ENCODE assay signal across 17 cellular contexts in genomic region chr3:124519844-124520243, GRCh38.
"Had no signal": no experiment of that assay in that cellular context is flagged by ENCODE, and none has a peak within 500 bp of the region (broad histone marks: within the 10 kb centered on the region; RNA-seq: fewer than 3 reads in every experiment).

No MANE protein-coding gene starts in this region.

- H3K9me3 Mint-ChIP-seq: effector memory CD8-positive, alpha-beta T cell; neural crest cell had no signal

- H3K4me3 Mint-ChIP-seq: effector memory CD8-positive, alpha-beta T cell; naive thymus-derived CD8-positive, alpha-beta T cell; neural crest cell had no signal

- ATAC-seq: effector memory CD8-positive, alpha-beta T cell; gastroesophageal sphincter; left lobe of liver; mucosa of descending colon; naive thymus-derived CD8-positive, alpha-beta T cell had no signal

- H3K27ac Mint-ChIP-seq: effector memory CD8-positive, alpha-beta T cell; naive thymus-derived CD8-positive, alpha-beta T cell had no signal

- DNase-seq: effector memory CD8-positive, alpha-beta T cell; foreskin fibroblast; glutamatergic neuron; islet precursor cell; mammary epithelial cell; mucosa of descending colon; naive thymus-derived CD8-positive, alpha-beta T cell; posterior cingulate gyrus; sigmoid colon; stimulated activated CD4-positive, alpha-beta T cell treated with anti-CD3 and anti-CD28 coated beads, Interleukin-12 subunit alpha, Interleukin-12 subunit beta, amount 100 ng/mL, for 4 hours; stimulated activated naive CD4-positive, alpha-beta T cell; stomach; substantia nigra; transverse colon had no signal

- H3K36me3 Mint-ChIP-seq: naive thymus-derived CD8-positive, alpha-beta T cell had no signal

- H3K4me1 Mint-ChIP-seq: naive thymus-derived CD8-positive, alpha-beta T cell; neural crest cell had no signal
